Comparison of ENCODE assay signal across 16 cellular contexts in the genomic region with DNA sequence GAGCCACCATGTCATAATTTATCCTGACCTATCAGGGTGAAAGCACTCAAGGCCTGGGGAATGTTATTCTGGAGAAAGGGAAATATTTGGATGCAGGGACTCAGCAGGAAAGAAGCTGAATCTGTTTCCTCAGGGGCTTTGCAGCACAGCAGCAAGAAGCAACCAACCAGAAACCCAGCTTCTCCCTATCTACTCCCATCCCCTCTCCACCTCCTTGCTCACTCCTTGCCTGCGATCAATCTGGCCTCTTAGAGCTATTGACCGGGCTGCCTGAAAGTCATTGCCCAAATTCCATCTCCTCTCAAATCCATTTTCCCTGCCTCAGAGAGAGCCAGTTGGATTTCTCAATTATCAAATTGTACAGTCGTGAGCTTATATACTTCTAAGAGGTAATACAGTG.
A peak's percentile ranks its signal among the peaks of the same experiment; 100 is the strongest.
DNase-seq lines count a peak whose midpoint lies in the region; ATAC-seq and TF ChIP-seq lines count a peak whose summit lies in the region.
"Had no signal": no experiment of that assay in that cellular context is flagged by ENCODE, and none has a peak within 500 bp of the region (broad histone marks: within the 10 kb centered on the region; RNA-seq: fewer than 3 reads in every experiment).

No MANE protein-coding gene starts in this region.

- H3K36me3 ChIP-seq in GM23338 (ENCODE audit: insufficient read depth) (no peaks in the 10 kb centered on the region), endodermal cell (ENCODE audit: control insufficient read depth, insufficient read depth, low read length) (no peaks in the 10 kb centered on the region), mesendoderm (ENCODE audit: control insufficient read depth, insufficient read depth, low read length) (no peaks in the 10 kb centered on the region), smooth muscle cell (ENCODE audit: low read depth) (no peaks in the 10 kb centered on the region)

- no peak overlapping the region for H2AFZ ChIP-seq in GM23338
- peak overlapping the region; percentile 17 for H2AFZ ChIP-seq in smooth muscle cell (ENCODE audit: low read depth)

- no peaks in the 10 kb centered on the region for H3K9me3 Mint-ChIP-seq in GM23338
- peaks cover 4% of the 10 kb centered on the region for H3K9me3 Mint-ChIP-seq in endodermal cell

- H3K4me1 Mint-ChIP-seq in GM23338, result peaks cover 27% of the 10 kb centered on the region
- peaks cover 43% of the 10 kb centered on the region for H3K4me1 Mint-ChIP-seq in endodermal cell
- H3K4me1 Mint-ChIP-seq: B cell had no signal

- no peak overlapping the region for H4K5ac ChIP-seq in mesendoderm (ENCODE audit: low read length)

- TF ChIP-seq CTCF in GM23338 (conservative IDR thresholded peaks at IDR 0.05; ENCODE audit: low read depth in 2 of 2) (no peak), endodermal cell (conservative IDR thresholded peaks at IDR 0.05) (no peak), smooth muscle cell (IDR thresholded peaks at IDR 0.05; ENCODE audit: borderline replicate concordance, insufficient read depth, poor library complexity, severe bottlenecking) (no peak)

- H4K8ac ChIP-seq in mesendoderm (ENCODE audit: low read depth, low read length), result no peak overlapping the region

- H3K9me3 ChIP-seq in endodermal cell (ENCODE audit: control insufficient read depth, low read length) (peaks cover 6% of the 10 kb centered on the region), smooth muscle cell (replicated peaks; ENCODE audit: low read depth) (no peaks in the 10 kb centered on the region)

- H2BK120ac ChIP-seq in mesendoderm (ENCODE audit: low read depth, low read length), result no peak overlapping the region

- H3K4me2 ChIP-seq in GM23338 (no peak overlapping the region), mesendoderm (ENCODE audit: low read length) (no peak overlapping the region), smooth muscle cell (no peak overlapping the region)

- H3K27ac ChIP-seq in GM23338 (ENCODE audit: low read depth) (no peak overlapping the region), endodermal cell (ENCODE audit: low read depth, low read length) (no peak overlapping the region), mesendoderm (ENCODE audit: low read depth, low read length) (peak overlapping the region; percentile 25), smooth muscle cell (ENCODE audit: low read depth) (no peak overlapping the region)

- H3K27ac Mint-ChIP-seq in GM23338, result no peak overlapping the region
- H3K27ac Mint-ChIP-seq in endodermal cell, result no peak overlapping the region
- H3K27ac Mint-ChIP-seq: B cell; CD4-positive, alpha-beta T cell had no signal

- no peak overlapping the region for H2BK5ac ChIP-seq in mesendoderm (ENCODE audit: low read length)

- no peak overlapping the region for H3K4ac ChIP-seq in mesendoderm (ENCODE audit: low read depth, low read length)

- no peak overlapping the region for H2AK5ac ChIP-seq in mesendoderm (ENCODE audit: low read length)

- H4K20me1 ChIP-seq in GM23338 (replicated peaks; ENCODE audit: insufficient read depth) (no peaks in the 10 kb centered on the region), smooth muscle cell (ENCODE audit: low read depth) (no peaks in the 10 kb centered on the region)

- no peak overlapping the region for H3K4me3 Mint-ChIP-seq in GM23338
- H3K4me3 Mint-ChIP-seq in endodermal cell, result no peak overlapping the region
- H3K4me3 Mint-ChIP-seq: B cell; CD4-positive, alpha-beta T cell had no signal

- H3K4me3 ChIP-seq in GM23338, result no peak overlapping the region
- H3K4me3 ChIP-seq in endodermal cell (ENCODE audit: low read length), result no peak overlapping the region
- H3K4me3 ChIP-seq in mesendoderm (ENCODE audit: low read length), result no peak overlapping the region
- H3K4me3 ChIP-seq in smooth muscle cell, result no peak overlapping the region
- H3K4me3 ChIP-seq: GM12878, K562 had no signal

- H3K36me3 Mint-ChIP-seq in GM23338 (ENCODE audit: low read depth) (no peaks in the 10 kb centered on the region), endodermal cell (ENCODE audit: low read depth) (no peaks in the 10 kb centered on the region)

- H3K27me3 Mint-ChIP-seq in GM23338 (ENCODE audit: insufficient read depth, low read depth, poor library complexity) (no peaks in the 10 kb centered on the region), endodermal cell (ENCODE audit: insufficient read depth) (no peaks in the 10 kb centered on the region)
- H3K27me3 Mint-ChIP-seq: B cell; CD4-positive, alpha-beta T cell had no signal

- no peak overlapping the region for H3K18ac ChIP-seq in mesendoderm (ENCODE audit: low read length)

- H3K9me2 ChIP-seq in GM23338 (ENCODE audit: insufficient read depth), result no peaks in the 10 kb centered on the region

- H3K23ac ChIP-seq in mesendoderm (ENCODE audit: low read length), result no peak overlapping the region

- 58 to 70% methylated on average over 2 to 3 of the region's 3 CpGs for WGBS in endodermal cell (ENCODE audit: insufficient coverage in 1 of 2, insufficient read length in 1 of 2), 2 experiments
- WGBS in mesendoderm (ENCODE audit: extremely low coverage, insufficient coverage, low lambda C conversion rate), result no CpG with 5 or more reads among the region's 3 CpGs
- 52% methylated on average over 3 of the region's 3 CpGs for WGBS in smooth muscle cell (ENCODE audit: low lambda C conversion rate)

- DNase-seq in GM23338 (ENCODE audit: low spot score), result peak; percentile 42
- DNase-seq in endodermal cell, result peak; percentile 62
- DNase-seq in mesendoderm, result peak; percentile 86
- no peak for DNase-seq in smooth muscle cell (lab: John Stamatoyannopoulos, UW; ENCODE audit: unreplicated experiment)
- DNase-seq in SIG-M5 (lab: John Stamatoyannopoulos, UW), result no peak
- no peak for DNase-seq in stimulated activated naive CD4-positive, alpha-beta T cell treated with Interleukin-2 at 50 U/mL for 16 hours (lab: John Stamatoyannopoulos, UW)
- DNase-seq: ACHN; C1 segment of cervical spinal cord; Calu3; CD4-positive, alpha-beta T cell; DMS 273 treated with DMSO at 0.1 percent for 48 hours had no signal

- no peak overlapping the region for H2BK15ac ChIP-seq in mesendoderm (replicated peaks; ENCODE audit: low read depth)

- H3K56ac ChIP-seq in mesendoderm (ENCODE audit: low read length), result no peak overlapping the region

- no peaks in the 10 kb centered on the region for H3K79me1 ChIP-seq in mesendoderm (ENCODE audit: low read length)

- H3K9ac ChIP-seq in endodermal cell (ENCODE audit: extremely low read depth, low read length, poor library complexity, severe bottlenecking) (no peak overlapping the region), mesendoderm (ENCODE audit: low read length) (no peak overlapping the region), smooth muscle cell (ENCODE audit: low read depth) (no peak overlapping the region)

- H3K27me3 ChIP-seq in GM23338 (ENCODE audit: insufficient read depth) (no peaks in the 10 kb centered on the region), endodermal cell (ENCODE audit: control insufficient read depth, insufficient read depth, low read length, poor library complexity, severe bottlenecking) (no peaks in the 10 kb centered on the region), mesendoderm (ENCODE audit: insufficient read depth, low read length, poor library complexity) (no peaks in the 10 kb centered on the region), smooth muscle cell (ENCODE audit: low read depth) (no peaks in the 10 kb centered on the region)

- H3K79me2 ChIP-seq in GM23338 (replicated peaks; ENCODE audit: insufficient read depth), result no peaks in the 10 kb centered on the region
- H3K79me2 ChIP-seq in mesendoderm (ENCODE audit: control insufficient read depth, insufficient read depth, low read length), result no peaks in the 10 kb centered on the region
- no peaks in the 10 kb centered on the region for H3K79me2 ChIP-seq in smooth muscle cell (ENCODE audit: low read depth)

- H3K4me1 ChIP-seq in GM23338 (ENCODE audit: insufficient read depth), result peaks cover 18% of the 10 kb centered on the region
- peaks cover 16% of the 10 kb centered on the region for H3K4me1 ChIP-seq in endodermal cell (ENCODE audit: control insufficient read depth, insufficient read depth, low read length)
- peaks cover 3% of the 10 kb centered on the region for H3K4me1 ChIP-seq in mesendoderm (ENCODE audit: control insufficient read depth, low read depth, low read length)
- no peaks in the 10 kb centered on the region for H3K4me1 ChIP-seq in smooth muscle cell (ENCODE audit: low read depth)

- H3F3A ChIP-seq in GM23338 (replicated peaks; ENCODE audit: low read depth), result no peaks in the 10 kb centered on the region
- no peaks in the 10 kb centered on the region for H3F3A ChIP-seq in smooth muscle cell (ENCODE audit: low read depth)

- ATAC-seq in GM23338 (peak; percentile 86), HG03460 (IDR thresholded peaks at IDR 0.05; ENCODE audit: unreplicated experiment) (no peak)
- ATAC-seq: GM12878, HCT116, K562 had no signal

TF ChIP-seq in GM23338, 12 proteins besides CTCF, POLR2A, EP300 and RAD21 (continues in another document):
- no peak for TF ChIP-seq ZNF331 (CRISPR knock-in tag; IDR thresholded peaks at IDR 0.05; ENCODE audit: low read depth)

Comparison
In these comparisons a context has a peak if more than half of its experiments do, and no peak if none do; other contexts are left out.
1. DNase-seq: peak in GM23338 (single experiment), endodermal cell (single experiment) and mesendoderm (single experiment); none in smooth muscle cell (single experiment), SIG-M5 (single experiment) and stimulated activated naive CD4-positive, alpha-beta T cell treated with Interleukin-2 at 50 U/mL for 16 hours (single experiment).